ENCODE assay signal across 8 cellular contexts in the genomic region with DNA sequence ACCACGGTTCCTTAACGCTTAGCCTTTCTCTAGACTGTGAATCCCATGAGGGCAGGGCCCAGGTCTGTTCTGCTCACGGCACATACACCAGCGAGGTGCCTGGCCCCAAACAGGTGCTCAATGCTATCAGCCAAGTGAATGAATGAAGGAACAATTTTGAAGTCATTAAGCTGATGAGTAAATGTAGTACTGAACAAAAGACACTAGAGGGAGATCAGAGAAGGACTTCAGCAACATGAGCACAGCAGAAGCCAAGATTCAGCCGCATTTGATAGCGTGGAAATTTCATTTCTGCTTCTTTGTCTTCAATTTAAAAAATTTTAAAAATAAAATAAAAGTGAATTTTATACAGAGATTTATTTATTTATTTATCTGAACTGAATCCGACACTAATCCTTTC. TPM values are rescaled to one million over a fixed set of nuclear protein-coding genes. Genes with fewer than 3 reads are reported as not detected.
A peak's percentile ranks its signal among the peaks of the same experiment; 100 is the strongest.
DNase-seq lines count a peak whose midpoint lies in the region; ATAC-seq and TF ChIP-seq lines count a peak whose summit lies in the region.

No MANE protein-coding gene starts in this region.

- TF ChIP-seq POLR2A in body of pancreas (IDR thresholded peaks at IDR 0.05) (no peak), esophagus squamous epithelium (IDR thresholded peaks at IDR 0.05) (no peak)

- H3K36me3 ChIP-seq in body of pancreas (replicated peaks in 1 of 2; ENCODE audit: insufficient read depth in 1 of 2, low read depth in 2 of 2) = no peaks in the 10 kb centered on the region
- H3K36me3 ChIP-seq in esophagus squamous epithelium = no peaks in the 10 kb centered on the region

- H3K4me1 ChIP-seq in body of pancreas (peaks cover 5% of the 10 kb centered on the region), esophagus squamous epithelium (no peaks in the 10 kb centered on the region)

- intact Hi-C loops in body of pancreas (cut with DNase I) (no loop called here), esophagus squamous epithelium (cut with DNase I) (no loop called here)

- H3K9me3 ChIP-seq in body of pancreas = peaks cover 0 to 10% (median 0%) of the 10 kb centered on the region in 3 donors
- H3K9me3 ChIP-seq in esophagus squamous epithelium = peaks cover 0 to 5% (median 3%) of the 10 kb centered on the region in 3 donors

- 67 to 76% methylated on average over 7 of the region's 7 CpGs for WGBS in body of pancreas, 2 donors
- 67 to 76% methylated on average over 3 to 7 of the region's 7 CpGs for WGBS in esophagus squamous epithelium, 2 donors

- peak in 6 of 7 experiments; percentile 11 to 38 (median 31) for TF ChIP-seq CTCF in body of pancreas (IDR thresholded peaks at IDR 0.05)
- peak in 1 of 6 experiments; percentile 4 for TF ChIP-seq CTCF in esophagus squamous epithelium (IDR thresholded peaks at IDR 0.05)

- no peak for ATAC-seq in body of pancreas
- no peak for ATAC-seq in HG02642 (IDR thresholded peaks at IDR 0.05; ENCODE audit: poor library complexity, unreplicated experiment)

- peak; percentile 16 for DNase-seq in ELR (ENCODE audit: low read depth)
- peak; percentile 57 to 66 for DNase-seq in Kasumi-1 (lab: John Stamatoyannopoulos, UW)
- no peak for DNase-seq in body of pancreas
- peak; percentile 21 for DNase-seq in medulla oblongata (ENCODE audit: extremely low spot score)
- DNase-seq in mucosa of gallbladder (ENCODE audit: low spot score) = no peak
- no peak for DNase-seq in effector CD8-positive, alpha-beta T cell (lab: John Stamatoyannopoulos, UW)
- DNase-seq in esophagus squamous epithelium (lab: John Stamatoyannopoulos, UW) = no peak

- H3K27ac ChIP-seq in body of pancreas (no peak overlapping the region), esophagus squamous epithelium (no peak overlapping the region)

- H3K27me3 ChIP-seq in body of pancreas = no peaks in the 10 kb centered on the region
- no peaks in the 10 kb centered on the region for H3K27me3 ChIP-seq in esophagus squamous epithelium

- H3K4me3 ChIP-seq in body of pancreas (no peak overlapping the region), esophagus squamous epithelium (no peak overlapping the region)

RNA-seq across cellular contexts. Expression of gene MYO16, which starts 20.1 kb away (rescaled TPM):
- under 1 TPM; under 0.01 to 0.78 TPM for total RNA-seq in body of pancreas
- 0.20 TPM for total RNA-seq in mucosa of gallbladder
- 1 to 10 TPM in 1 of 4 donors, under 1 TPM in 1, not detected in 2; 0.09 to 2.1 TPM for total RNA-seq in esophagus squamous epithelium

Comparison
In these comparisons a context has a peak if more than half of its experiments do, and no peak if none do; other contexts are left out.
1. DNase-seq: peak in ELR (single experiment), Kasumi-1 (2 of 2) and medulla oblongata (single experiment); none in body of pancreas (0 of 4), mucosa of gallbladder (single experiment), effector CD8-positive, alpha-beta T cell (single experiment) and esophagus squamous epithelium (single experiment).